In the genomic region with DNA sequence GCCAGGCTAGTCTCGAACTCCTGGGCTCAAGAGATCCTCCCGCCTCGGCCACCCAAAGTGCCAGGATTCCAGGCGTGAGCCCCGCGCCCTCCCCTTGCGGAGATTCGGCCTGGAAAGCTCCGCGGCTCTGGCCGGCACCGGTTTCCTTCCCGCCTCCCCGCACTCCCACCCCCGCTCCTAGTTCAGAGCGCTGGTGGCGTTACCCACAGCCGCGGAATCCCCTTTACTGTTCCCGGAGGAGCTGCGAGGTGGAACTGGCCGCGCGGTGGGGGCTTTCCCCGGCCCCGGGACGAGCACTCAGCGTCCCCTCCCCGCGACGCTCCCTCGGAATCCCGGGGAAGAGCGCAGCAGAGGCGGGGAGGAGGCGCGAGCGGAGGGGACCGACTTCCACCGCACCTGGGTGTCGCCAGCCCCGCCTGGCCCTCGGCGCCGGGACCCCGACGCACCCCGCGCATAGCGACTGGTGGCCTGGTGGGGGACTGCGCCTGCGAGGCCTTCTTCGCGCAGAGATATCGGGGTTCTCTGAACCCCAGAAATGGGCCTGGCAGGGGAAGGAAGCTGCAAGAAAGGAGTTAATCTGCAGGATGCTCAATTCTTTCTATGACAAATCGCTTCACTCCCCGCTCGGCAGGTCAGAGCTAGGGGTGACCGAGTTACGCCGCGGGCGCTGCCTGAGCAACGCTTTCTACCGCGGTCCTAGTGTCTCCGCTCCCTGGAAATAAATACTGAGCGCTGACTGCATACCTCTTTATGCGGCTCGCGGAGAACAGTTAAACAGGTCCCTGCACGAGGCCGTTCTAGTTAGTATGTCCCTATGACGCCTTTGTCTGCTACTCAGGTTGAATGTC, we compare ENCODE assay signal across 8 cellular contexts. TPM values are rescaled to one million over a fixed set of nuclear protein-coding genes. Genes with fewer than 3 reads are reported as not detected.
DNase-seq lines count a peak whose midpoint lies in the region; ATAC-seq and TF ChIP-seq lines count a peak whose summit lies in the region.

No MANE protein-coding gene starts in this region.

- peak overlapping the region; percentile 64 for H3K4me3 ChIP-seq in fibroblast of villous mesenchyme (ENCODE audit: low read depth, low read length)
- no peak overlapping the region for H3K4me3 ChIP-seq in WERI-Rb-1 (ENCODE audit: low read depth, low read length)

- H3K36me3 Mint-ChIP-seq in activated T-helper 1 cell treated with anti-CD3 and anti-CD28 coated beads, Interleukin-12 subunit alpha, Interleukin-12 subunit beta, Interleukin-2, Interleukin-4 antibody, amounts not matched to agents 30 ng/mL and 10 ng/mL and 1 ng/mL, durations not matched to agents 14 hours and 24 hours and 36 hours (ENCODE audit: low read depth), result no peaks in the 10 kb centered on the region

- H3K27me3 Mint-ChIP-seq in activated T-helper 1 cell treated with anti-CD3 and anti-CD28 coated beads, Interleukin-12 subunit alpha, Interleukin-12 subunit beta, Interleukin-2, Interleukin-4 antibody, amounts not matched to agents 30 ng/mL and 10 ng/mL and 1 ng/mL, durations not matched to agents 14 hours and 24 hours and 36 hours (ENCODE audit: insufficient read depth), result peaks cover 64% of the 10 kb centered on the region

- ATAC-seq in HG03342 (IDR thresholded peaks at IDR 0.05; ENCODE audit: unreplicated experiment) (peak; percentile 62), HG02870 (IDR thresholded peaks at IDR 0.05; ENCODE audit: unreplicated experiment) (no peak)

- no peaks in the 10 kb centered on the region for H3K36me3 ChIP-seq in WERI-Rb-1

- TF ChIP-seq CTCF in fibroblast of villous mesenchyme (IDR thresholded peaks at IDR 0.05; ENCODE audit: insufficient read depth, low read depth, low read length) (peak; percentile 3), WERI-Rb-1 (IDR thresholded peaks at IDR 0.05; ENCODE audit: low read depth, low read length) (no peak)

- H3K27ac Mint-ChIP-seq in activated T-helper 1 cell treated with anti-CD3 and anti-CD28 coated beads, Interleukin-12 subunit alpha, Interleukin-12 subunit beta, Interleukin-2, Interleukin-4 antibody, amounts not matched to agents 30 ng/mL and 10 ng/mL and 1 ng/mL, durations not matched to agents 14 hours and 24 hours and 36 hours, result no peak overlapping the region

- peaks cover 8% of the 10 kb centered on the region for H3K9me3 ChIP-seq in WERI-Rb-1 (ENCODE audit: severe bottlenecking)

- intact Hi-C loops in activated T-helper 1 cell treated with anti-CD3 and anti-CD28 coated beads, Interleukin-12 subunit alpha, Interleukin-12 subunit beta, Interleukin-2, Interleukin-4 antibody, amounts not matched to agents 30 ng/mL and 10 ng/mL and 1 ng/mL, durations not matched to agents 14 hours and 24 hours and 36 hours (cut with micrococcal nuclease), result no loop called here

- peak overlapping the region; percentile 71 for H3K4me3 Mint-ChIP-seq in activated T-helper 1 cell treated with anti-CD3 and anti-CD28 coated beads, Interleukin-12 subunit alpha, Interleukin-12 subunit beta, Interleukin-2, Interleukin-4 antibody, amounts not matched to agents 30 ng/mL and 10 ng/mL and 1 ng/mL, durations not matched to agents 14 hours and 24 hours and 36 hours

- H3K27me3 ChIP-seq in WERI-Rb-1 (ENCODE audit: insufficient read depth, low read depth, severe bottlenecking), result no peaks in the 10 kb centered on the region

- H3K27ac ChIP-seq in WERI-Rb-1, result no peak overlapping the region

- H3K9me3 Mint-ChIP-seq in activated T-helper 1 cell treated with anti-CD3 and anti-CD28 coated beads, Interleukin-12 subunit alpha, Interleukin-12 subunit beta, Interleukin-2, Interleukin-4 antibody, amounts not matched to agents 30 ng/mL and 10 ng/mL and 1 ng/mL, durations not matched to agents 14 hours and 24 hours and 36 hours, result no peaks in the 10 kb centered on the region

- H3K4me1 Mint-ChIP-seq in activated T-helper 1 cell treated with anti-CD3 and anti-CD28 coated beads, Interleukin-12 subunit alpha, Interleukin-12 subunit beta, Interleukin-2, Interleukin-4 antibody, amounts not matched to agents 30 ng/mL and 10 ng/mL and 1 ng/mL, durations not matched to agents 14 hours and 24 hours and 36 hours (ENCODE audit: low read depth), result peaks cover 7% of the 10 kb centered on the region

- DNase-seq in DMS79 treated with DMSO at 0.1 percent for 48 hours (lab: John Stamatoyannopoulos, UW) (peak; percentile 3), DMS79 (lab: John Stamatoyannopoulos, UW) (no peak), fibroblast of villous mesenchyme (ENCODE audit: low read depth) (peak; percentile 16), occipital lobe (lab: John Stamatoyannopoulos, UW) (peak; percentile 38), WERI-Rb-1 (no peak)
- no peak for DNase-seq in activated T-helper 1 cell treated with anti-CD3 and anti-CD28 coated beads, Interleukin-12 subunit alpha, Interleukin-12 subunit beta, Interleukin-2, Interleukin-4 antibody, amounts not matched to agents 30 ng/mL and 10 ng/mL and 1 ng/mL, durations not matched to agents 14 hours and 24 hours and 36 hours (ENCODE audit: low spot score)

RNA-seq across cellular contexts. Expression of a gene that starts 14.6 kb away (rescaled TPM):
- 2.3 and 2.7 TPM in 2 replicates for total RNA-seq in activated T-helper 1 cell treated with anti-CD3 and anti-CD28 coated beads, Interleukin-12 subunit alpha, Interleukin-12 subunit beta, Interleukin-2, Interleukin-4 antibody, amounts not matched to agents 30 ng/mL and 10 ng/mL and 1 ng/mL, durations not matched to agents 14 hours and 24 hours and 36 hours
- 8.4 and 14.7 TPM in 2 replicates for total RNA-seq in fibroblast of villous mesenchyme
- total RNA-seq in occipital lobe, result 31.0 TPM

Comparison
In these comparisons a context has a peak if more than half of its experiments do, and no peak if none do; other contexts are left out.
1. DNase-seq: peak in DMS79 treated with DMSO at 0.1 percent for 48 hours (single experiment), fibroblast of villous mesenchyme (single experiment) and occipital lobe (single experiment); none in DMS79 (single experiment), activated T-helper 1 cell treated with anti-CD3 and anti-CD28 coated beads, Interleukin-12 subunit alpha, Interleukin-12 subunit beta, Interleukin-2, Interleukin-4 antibody, amounts not matched to agents 30 ng/mL and 10 ng/mL and 1 ng/mL, durations not matched to agents 14 hours and 24 hours and 36 hours (single experiment) and WERI-Rb-1 (single experiment).